In the genomic region with DNA sequence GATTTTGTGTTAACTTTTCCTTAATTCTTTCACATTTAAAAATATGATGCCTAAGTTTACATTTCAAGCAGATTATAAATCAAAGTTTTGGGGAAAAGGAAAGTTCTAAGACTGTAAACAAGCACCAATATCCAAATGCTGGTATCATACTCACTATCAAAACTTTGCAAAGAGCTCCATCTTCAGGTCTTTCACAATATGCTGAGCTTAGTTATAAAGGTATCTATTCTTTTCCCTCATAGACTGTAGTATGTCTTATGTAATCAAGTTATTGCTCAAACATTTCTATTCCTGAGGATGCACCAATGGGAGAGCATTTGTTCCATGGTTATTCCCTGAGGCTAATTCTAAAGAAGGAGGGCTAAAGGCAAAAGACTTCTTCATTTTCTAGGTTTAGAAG, we compare ENCODE assay signal across 9 cellular contexts.
DNase-seq lines count a peak whose midpoint lies in the region; ATAC-seq, FAIRE-seq and TF ChIP-seq lines count a peak whose summit lies in the region.
"Had no signal": no experiment of that assay in that cellular context is flagged by ENCODE, and none has a peak within 500 bp of the region (broad histone marks: within the 10 kb centered on the region; RNA-seq: fewer than 3 reads in every experiment).

No MANE protein-coding gene starts in this region.

- H3K4me3 ChIP-seq in Karpas-422 (ENCODE audit: low read length) = no peak overlapping the region
- H3K4me3 ChIP-seq: SJCRH30 had no signal

- H3K4me3 Mint-ChIP-seq in nephron = no peak overlapping the region

- no peaks in the 10 kb centered on the region for H3K79me2 ChIP-seq in Karpas-422 (ENCODE audit: low read length)

- no peaks in the 10 kb centered on the region for H3K27me3 Mint-ChIP-seq in nephron (ENCODE audit: low read depth)

- peak; percentile 67 for TF ChIP-seq CTCF in VCaP (conservative IDR thresholded peaks at IDR 0.05)
- peak; percentile 52 to 68 (median 60) for TF ChIP-seq CTCF in nephron (IDR thresholded peaks at IDR 0.05; ENCODE audit: unreplicated experiment in 3 of 3)

- H3K27ac Mint-ChIP-seq in nephron = no peak overlapping the region

- DNase-seq in Karpas-422 (peak; percentile 52), SKM-1 treated with dmso at 0.1 percent for 144 hours (lab: John Stamatoyannopoulos, UW; ENCODE audit: unreplicated experiment) (no peak)
- DNase-seq in stimulated activated naive CD4-positive, alpha-beta T cell (lab: John Stamatoyannopoulos, UW) = no peak
- no peak for DNase-seq in activated naive CD4-positive, alpha-beta T cell treated with Interleukin-2 at 50 U/mL for 16 hours

- peak; percentile 74 for ATAC-seq in GM21528 (IDR thresholded peaks at IDR 0.05; ENCODE audit: low FRiP score, unreplicated experiment)

- H3K9me3 ChIP-seq in Karpas-422 (ENCODE audit: low read length) = no peaks in the 10 kb centered on the region
- H3K9me3 ChIP-seq: SJCRH30 had no signal

- H3K4me2 ChIP-seq in Karpas-422 (ENCODE audit: low read depth, low read length, poor library complexity, severe bottlenecking) = no peak overlapping the region

- no peak overlapping the region for H3K9ac ChIP-seq in Karpas-422 (ENCODE audit: low read length)

- no peaks in the 10 kb centered on the region for H3K36me3 ChIP-seq in Karpas-422 (ENCODE audit: insufficient read depth, low read length)
- H3K36me3 ChIP-seq: SJCRH30 had no signal

- H3K9me2 ChIP-seq in Karpas-422 (replicated peaks; ENCODE audit: insufficient read depth, low read length) = no peaks in the 10 kb centered on the region

- peak; percentile 44 for FAIRE-seq in G401.6 (lab: Jason Lieb, UNC)

- H3K27ac ChIP-seq in Karpas-422 (ENCODE audit: low read length) (no peak overlapping the region), VCaP (no peak overlapping the region)
- H3K27ac ChIP-seq: SJCRH30 had no signal

- no peaks in the 10 kb centered on the region for H3K4me1 Mint-ChIP-seq in nephron

- no peaks in the 10 kb centered on the region for H3K4me1 ChIP-seq in Karpas-422 (ENCODE audit: low read length)
- H3K4me1 ChIP-seq: SJCRH30 had no signal

- H3K27me3 ChIP-seq in Karpas-422 (ENCODE audit: low read length) = no peaks in the 10 kb centered on the region
- H3K27me3 ChIP-seq: SJCRH30 had no signal

- H4K20me1 ChIP-seq in Karpas-422 (ENCODE audit: insufficient read depth, low read depth, low read length) = no peaks in the 10 kb centered on the region

- H3K36me3 Mint-ChIP-seq in nephron (ENCODE audit: low read depth) = no peaks in the 10 kb centered on the region

- no peaks in the 10 kb centered on the region for H3K9me3 Mint-ChIP-seq in nephron

- no peak overlapping the region for H2AFZ ChIP-seq in Karpas-422 (ENCODE audit: low read length)
